In genomic region chr17:732788-733720, GRCh38 we compare ENCODE assay signal across 8 cellular contexts. TPM values are rescaled to one million over a fixed set of nuclear protein-coding genes. Genes with fewer than 3 reads are reported as not detected.
DNase-seq lines count a peak whose midpoint lies in the region; ATAC-seq and TF ChIP-seq lines count a peak whose summit lies in the region.

No MANE protein-coding gene starts in this region.

- intact Hi-C loops in breast epithelium (cut with DNase I; ENCODE audit: low total_unique reads): no loop called here
- intact Hi-C loops in spleen (cut with DNase I; ENCODE audit: low total_unique reads): no loop called here

- H3K27me3 ChIP-seq in breast epithelium: no peaks in the 10 kb centered on the region
- no peaks in the 10 kb centered on the region for H3K27me3 ChIP-seq in kidney epithelial cell (ENCODE audit: control insufficient read depth, insufficient read depth, low read length)
- H3K27me3 ChIP-seq in spleen (replicated peaks in 1 of 7): peaks cover 0 to 28% (median 0%) of the 10 kb centered on the region in 7 donors

- H3K27ac ChIP-seq in breast epithelium (peak overlapping the region; percentile 48 to 85), spleen (peak overlapping the region in 7 of 8 donors; percentile 19 to 77 (median 64))

- no peaks in the 10 kb centered on the region for H3K36me3 ChIP-seq in breast epithelium
- H3K36me3 ChIP-seq in kidney epithelial cell (ENCODE audit: control insufficient read depth, insufficient read depth, low read length): peaks cover 1% of the 10 kb centered on the region
- peaks cover 0 to 5% (median 0%) of the 10 kb centered on the region in 6 donors for H3K36me3 ChIP-seq in spleen

- H3K9me3 ChIP-seq in breast epithelium (no peaks in the 10 kb centered on the region), spleen (no peaks in the 10 kb centered on the region)

- H3K4me3 ChIP-seq in breast epithelium (peak overlapping the region; percentile 74 to 86 (median 75)), kidney epithelial cell (ENCODE audit: low read depth, low read length) (peak overlapping the region; percentile 72), spleen (peak overlapping the region; percentile 65 to 94 (median 72))

- WGBS in spleen, 5 donors: 8 to 30% (median 10%) methylated on average over 12 to 72 of the region's 72 CpGs

- peak in 2 of 3 experiments; percentile 57 to 68 for DNase-seq in NCI-H1417 (lab: John Stamatoyannopoulos, UW)
- no peak for DNase-seq in NCI-H1417 treated with DMSO at 0.1 percent for 48 hours (lab: John Stamatoyannopoulos, UW)
- peak; percentile 46 for DNase-seq in SK-MEL-5 (ENCODE audit: low read depth, low spot score)
- no peak for DNase-seq in breast epithelium (ENCODE audit: low spot score in 2 of 2)
- no peak for DNase-seq in kidney epithelial cell (ENCODE audit: low read depth)
- peak; percentile 79 for DNase-seq in spleen
- DNase-seq in NCI-H1048 (lab: John Stamatoyannopoulos, UW): no peak

- peak; percentile 38 for ATAC-seq in HG03045 (IDR thresholded peaks at IDR 0.05; ENCODE audit: unreplicated experiment)

- H3K4me1 ChIP-seq in breast epithelium (peaks cover 0 to 10% of the 10 kb centered on the region in 2 donors), spleen (peaks cover 7 to 26% (median 16%) of the 10 kb centered on the region in 6 donors)

- TF ChIP-seq POLR2A in breast epithelium (IDR thresholded peaks at IDR 0.05) (no peak), spleen (IDR thresholded peaks at IDR 0.05) (no peak)

- no peak for TF ChIP-seq CTCF in breast epithelium (IDR thresholded peaks at IDR 0.05)
- no peak for TF ChIP-seq CTCF in kidney epithelial cell (IDR thresholded peaks at IDR 0.05; ENCODE audit: insufficient read depth, low read length, poor library complexity, severe bottlenecking)
- no peak for TF ChIP-seq CTCF in spleen (IDR thresholded peaks at IDR 0.05 in 8 of 11, conservative IDR thresholded peaks at IDR 0.05 in 3 of 11)

- in situ Hi-C loops in SK-MEL-5 (cut with HindIII; ENCODE audit: low pct_unique_long_range_greater_than_20kb, low sequenced_read_pairs): no loop called here

RNA-seq across cellular contexts. Expression of gene TLCD3A, which starts 0.7 kb away (rescaled TPM):
- total RNA-seq in SK-MEL-5 (2014; rRNA removed; shearing (Covaris generic)): 22.7 and 23.2 TPM in 2 replicates
- 31.0 and 32.2 TPM in 2 replicates for polyA plus RNA-seq in SK-MEL-5 (2015; cell fraction: cytosol; rRNA removed)
- polyA plus RNA-seq in SK-MEL-5 (2015; cell fraction: nucleus; rRNA removed): 6.6 and 8.5 TPM in 2 replicates
- total RNA-seq in breast epithelium: 1 to 10 TPM; 5.0 to 5.9 (median 5.6) TPM
- 28.3 and 38.4 TPM in 2 replicates for total RNA-seq in kidney epithelial cell
- 1 to 10 TPM; 3.1 to 5.8 (median 4.5) TPM for total RNA-seq in spleen
- 1 to 10 TPM in 2 of 3 donors, under 1 TPM in 1; 0.96 to 1.6 (median 1.2) TPM for polyA plus RNA-seq in spleen

RNA-seq across cellular contexts. Expression of gene VPS53, which starts 18.4 kb away (rescaled TPM):
- 30.2 and 31.7 TPM in 2 replicates for total RNA-seq in SK-MEL-5 (2014; rRNA removed; shearing (Covaris generic))
- polyA plus RNA-seq in SK-MEL-5 (2015; cell fraction: cytosol; rRNA removed): 43.4 and 51.0 TPM in 2 replicates
- polyA plus RNA-seq in SK-MEL-5 (2015; cell fraction: nucleus; rRNA removed): 84.3 and 97.0 TPM in 2 replicates
- total RNA-seq in breast epithelium (10 to 100 TPM; 21.6 to 33.1 (median 25.6) TPM), kidney epithelial cell (22.8 and 23.2 TPM in 2 replicates), spleen (10 to 100 TPM; 41.7 to 82.2 (median 57.1) TPM)
- polyA plus RNA-seq in spleen: 1 to 10 TPM; 3.5 to 8.1 (median 5.2) TPM

RNA-seq across cellular contexts. Expression of gene GEMIN4, which starts 19.0 kb away (rescaled TPM):
- 13.0 and 14.4 TPM in 2 replicates for total RNA-seq in SK-MEL-5 (2014; rRNA removed; shearing (Covaris generic))
- polyA plus RNA-seq in SK-MEL-5 (2015; cell fraction: cytosol; rRNA removed): 37.9 and 40.5 TPM in 2 replicates
- polyA plus RNA-seq in SK-MEL-5 (2015; cell fraction: nucleus; rRNA removed): 22.8 and 27.6 TPM in 2 replicates
- 10 to 100 TPM; 21.0 to 25.1 (median 22.1) TPM for total RNA-seq in breast epithelium
- total RNA-seq in kidney epithelial cell: 13.3 and 21.6 TPM in 2 replicates
- total RNA-seq in spleen: 10 to 100 TPM; 17.3 to 24.9 (median 19.9) TPM
- polyA plus RNA-seq in spleen: 10 to 100 TPM in 1 of 3 donors, 1 to 10 TPM in 2; 5.7 to 11.4 (median 8.9) TPM

RNA-seq across cellular contexts. Expression of gene GLOD4, which starts 49.0 kb away (rescaled TPM):
- 83.1 and 89.3 TPM in 2 replicates for total RNA-seq in SK-MEL-5 (2014; rRNA removed; shearing (Covaris generic))
- 72.8 and 87.9 TPM in 2 replicates for polyA plus RNA-seq in SK-MEL-5 (2015; cell fraction: cytosol; rRNA removed)
- 72.7 and 77.9 TPM in 2 replicates for polyA plus RNA-seq in SK-MEL-5 (2015; cell fraction: nucleus; rRNA removed)
- 10 to 100 TPM; 47.5 to 61.1 (median 59.9) TPM for total RNA-seq in breast epithelium
- 87.0 and 121 TPM in 2 replicates for total RNA-seq in kidney epithelial cell
- 10 to 100 TPM; 38.6 to 69.7 (median 54.4) TPM for total RNA-seq in spleen
- 10 to 100 TPM; 41.9 to 54.6 (median 43.3) TPM for polyA plus RNA-seq in spleen

RNA-seq across cellular contexts. Expression of gene MRM3, which starts 49.1 kb away (rescaled TPM):
- 29.5 and 33.3 TPM in 2 replicates for total RNA-seq in SK-MEL-5 (2014; rRNA removed; shearing (Covaris generic))
- 21.7 and 25.3 TPM in 2 replicates for polyA plus RNA-seq in SK-MEL-5 (2015; cell fraction: cytosol; rRNA removed)
- polyA plus RNA-seq in SK-MEL-5 (2015; cell fraction: nucleus; rRNA removed): 11.8 and 14.8 TPM in 2 replicates
- 10 to 100 TPM; 16.5 to 18.4 (median 16.7) TPM for total RNA-seq in breast epithelium
- total RNA-seq in kidney epithelial cell: 25.3 and 28.0 TPM in 2 replicates
- total RNA-seq in spleen: 10 to 100 TPM; 14.0 to 23.1 (median 17.5) TPM
- 10 to 100 TPM; 13.5 to 16.9 (median 15.1) TPM for polyA plus RNA-seq in spleen

Comparison
In these comparisons a context has a peak if more than half of its experiments do, and no peak if none do; other contexts are left out.
1. DNase-seq: peak in NCI-H1417 (2 of 3), SK-MEL-5 (single experiment) and spleen (single experiment); none in NCI-H1417 treated with DMSO at 0.1 percent for 48 hours (single experiment), breast epithelium (0 of 2), kidney epithelial cell (single experiment) and NCI-H1048 (single experiment).
2. Peak in every context shown above with its lines, with median percentiles within 50 percentile points of each other: H3K4me3 ChIP-seq.